In genomic region chr19:3464797-3465235, GRCh38 we compare ENCODE assay signal across 25 cellular contexts. TPM values are rescaled to one million over a fixed set of nuclear protein-coding genes. Genes with fewer than 3 reads are reported as not detected.
DNase-seq lines count a peak whose midpoint lies in the region; ATAC-seq and TF ChIP-seq lines count a peak whose summit lies in the region.
"Had no signal": no experiment of that assay in that cellular context is flagged by ENCODE, and none has a peak within 500 bp of the region (broad histone marks: within the 10 kb centered on the region; RNA-seq: fewer than 3 reads in every experiment).

No MANE protein-coding gene starts in this region.

- no peak for DNase-seq in coronary artery (ENCODE audit: low spot score)
- DNase-seq in left lobe of liver (ENCODE audit: low spot score): no peak
- no peak for DNase-seq in thoracic aorta (ENCODE audit: low spot score)
- DNase-seq in activated CD4-positive, alpha-beta T cell treated with anti-CD3 and anti-CD28 coated beads, Interleukin-2, amount 10 ng/mL, durations not matched to agents 7 days and 5 days: no peak
- no peak for DNase-seq in LoVo (ENCODE audit: low spot score)
- no peak for DNase-seq in HFFc6
- no peak for DNase-seq in midbrain (lab: John Stamatoyannopoulos, UW)
- DNase-seq: activated CD8-positive, alpha-beta T cell treated with anti-CD3 and anti-CD28 coated beads, Interleukin-2, amount 10 ng/mL, durations not matched to agents 7 days and 5 days; Kasumi-1; NCI-H446; nucleus accumbens; PC-3; stimulated activated CD4-positive, alpha-beta T cell treated with anti-CD3 and anti-CD28 coated beads, Interleukin-2, amount 100 ng/mL, for 24 hours had no signal

- H3K4me3 ChIP-seq in HUES6 (ENCODE audit: low read depth, low read length): peak overlapping the region; percentile 46
- no peak overlapping the region for H3K4me3 ChIP-seq in coronary artery
- no peak overlapping the region for H3K4me3 ChIP-seq in thoracic aorta

- H3K4me1 ChIP-seq in HUES6 (ENCODE audit: control insufficient read depth, insufficient read depth, low read length) (peaks cover 2% of the 10 kb centered on the region), thoracic aorta (ENCODE audit: control insufficient read depth in 1 of 2, low read depth in 2 of 2) (peaks cover 32 to 72% of the 10 kb centered on the region in 2 donors)

- H3K4me1 Mint-ChIP-seq in activated CD4-positive, alpha-beta T cell treated with anti-CD3 and anti-CD28 coated beads, Interleukin-2, amount 10 ng/mL, durations not matched to agents 7 days and 5 days: no peaks in the 10 kb centered on the region
- peaks cover 7% of the 10 kb centered on the region for H3K4me1 Mint-ChIP-seq in HFFc6 (ENCODE audit: low read depth)
- H3K4me1 Mint-ChIP-seq: memory B cell had no signal

- H3K36me3 Mint-ChIP-seq in activated CD4-positive, alpha-beta T cell treated with anti-CD3 and anti-CD28 coated beads, Interleukin-2, amount 10 ng/mL, durations not matched to agents 7 days and 5 days (ENCODE audit: low read depth): no peaks in the 10 kb centered on the region
- peaks cover 26% of the 10 kb centered on the region for H3K36me3 Mint-ChIP-seq in HFFc6 (ENCODE audit: low read depth)

- H3K27me3 Mint-ChIP-seq in activated CD4-positive, alpha-beta T cell treated with anti-CD3 and anti-CD28 coated beads, Interleukin-2, amount 10 ng/mL, durations not matched to agents 7 days and 5 days: no peaks in the 10 kb centered on the region
- peaks cover 25% of the 10 kb centered on the region for H3K27me3 Mint-ChIP-seq in HFFc6 (ENCODE audit: insufficient read depth)

- H3K27ac ChIP-seq in HUES6 (ENCODE audit: low read depth, low read length) (no peak overlapping the region), coronary artery (peak overlapping the region; percentile 57 to 86), thoracic aorta (peak overlapping the region; percentile 44 to 64)
- H3K27ac ChIP-seq: HL-60 had no signal

- TF ChIP-seq CTCF in coronary artery (IDR thresholded peaks at IDR 0.05): no peak
- no peak for TF ChIP-seq CTCF in thoracic aorta (IDR thresholded peaks at IDR 0.05)
- TF ChIP-seq CTCF in HFFc6 (IDR thresholded peaks at IDR 0.05): no peak

- peaks cover 2% of the 10 kb centered on the region for H3K9me3 Mint-ChIP-seq in activated CD4-positive, alpha-beta T cell treated with anti-CD3 and anti-CD28 coated beads, Interleukin-2, amount 10 ng/mL, durations not matched to agents 7 days and 5 days
- H3K9me3 Mint-ChIP-seq in HFFc6: peaks cover 12% of the 10 kb centered on the region
- H3K9me3 Mint-ChIP-seq: activated T-helper 2 cell treated with anti-CD3 and anti-CD28 coated beads, Interferon-gamma antibody, Interleukin-2, Interleukin-4, amounts not matched to agents 10 μg/mL and 5 μg/mL and 100 μg/mL, durations not matched to agents 14 hours and 24 hours and 36 hours; type B pancreatic cell had no signal

- POLR2A ChIA-PET in activated CD4-positive, alpha-beta T cell treated with anti-CD3 and anti-CD28 coated beads, Interleukin-2, amount 10 ng/mL, durations not matched to agents 7 days and 5 days (lab: Charles Lee): no interaction called here

- H3K9ac ChIP-seq in HUES6 (ENCODE audit: low read length): no peak overlapping the region

- H3K27me3 ChIP-seq in HUES6 (ENCODE audit: control insufficient read depth, insufficient read depth, low read length) (peaks cover 67% of the 10 kb centered on the region), thoracic aorta (replicated peaks; ENCODE audit: insufficient read depth) (no peaks in the 10 kb centered on the region)

- CTCF ChIA-PET in activated CD4-positive, alpha-beta T cell treated with anti-CD3 and anti-CD28 coated beads, Interleukin-2, amount 10 ng/mL, durations not matched to agents 7 days and 5 days (lab: Charles Lee): interaction anchor here (0.7 kb wide), 2 partner anchors 20 to 30 kb away, joined by 3 read pairs; no protein-coding TSS in a partner anchor

- H3K9me3 ChIP-seq in HUES6 (ENCODE audit: control insufficient read depth, insufficient read depth, low read depth, low read length) (peaks cover 9% of the 10 kb centered on the region), thoracic aorta (no peaks in the 10 kb centered on the region)

- H3K27ac Mint-ChIP-seq in activated CD4-positive, alpha-beta T cell treated with anti-CD3 and anti-CD28 coated beads, Interleukin-2, amount 10 ng/mL, durations not matched to agents 7 days and 5 days: no peak overlapping the region
- no peak overlapping the region; the same call in 1 of the 2 replicates for H3K27ac Mint-ChIP-seq in HFFc6
- H3K27ac Mint-ChIP-seq: activated CD8-positive, alpha-beta T cell treated with anti-CD3 and anti-CD28 coated beads, Interleukin-2, amount 10 ng/mL, durations not matched to agents 7 days and 5 days; activated T-helper 2 cell treated with anti-CD3 and anti-CD28 coated beads, Interferon-gamma antibody, Interleukin-2, Interleukin-4, amounts not matched to agents 10 μg/mL and 5 μg/mL and 100 μg/mL, durations not matched to agents 14 hours and 24 hours and 36 hours; memory B cell; type B pancreatic cell had no signal

- ATAC-seq in left lobe of liver (peak; percentile 12), thoracic aorta (ENCODE audit: insufficient number of reproducible peaks, low FRiP score, low read depth) (no peak)
- ATAC-seq: activated CD8-positive, alpha-beta T cell treated with anti-CD3 and anti-CD28 coated beads, Interleukin-2, amount 10 ng/mL, durations not matched to agents 7 days and 5 days; activated naive CD4-positive, alpha-beta T cell treated with anti-CD3 and anti-CD28 coated beads, Interleukin-2, amount 50 U/mL, for 72 hours; HepG2; PC-3 had no signal

- no peak overlapping the region for H3K4me3 Mint-ChIP-seq in activated CD4-positive, alpha-beta T cell treated with anti-CD3 and anti-CD28 coated beads, Interleukin-2, amount 10 ng/mL, durations not matched to agents 7 days and 5 days
- H3K4me3 Mint-ChIP-seq in HFFc6: no peak overlapping the region
- H3K4me3 Mint-ChIP-seq: activated CD8-positive, alpha-beta T cell treated with anti-CD3 and anti-CD28 coated beads, Interleukin-2, amount 10 ng/mL, durations not matched to agents 7 days and 5 days; memory B cell; type B pancreatic cell had no signal

- H3K36me3 ChIP-seq in HUES6 (ENCODE audit: control insufficient read depth, insufficient read depth, low read length) (no peaks in the 10 kb centered on the region), thoracic aorta (peaks cover 9% of the 10 kb centered on the region)

RNA-seq across cellular contexts. Expression of gene SMIM24, which starts 15.5 kb away (rescaled TPM):
- 10.8 TPM for total RNA-seq in left lobe of liver
- not detected for total RNA-seq in thoracic aorta
- total RNA-seq in activated CD4-positive, alpha-beta T cell treated with anti-CD3 and anti-CD28 coated beads, Interleukin-2, amount 10 ng/mL, durations not matched to agents 7 days and 5 days: under 1 TPM; 0.27 to 0.33 TPM
- total RNA-seq in HFFc6 (2021; fragmentation: NEBNext Ultra II Directional; extraction: Animal tissue kit (Norgen Biotek cat#: 25700)): not detected
- total RNA-seq: dermis microvascular lymphatic vessel endothelial cell, glomerular endothelial cell, myocyte had no signal

RNA-seq across cellular contexts. Expression of gene SMIM44, which starts 18.4 kb away (rescaled TPM):
- total RNA-seq in left lobe of liver (not detected), thoracic aorta (not detected)
- not detected for total RNA-seq in activated CD4-positive, alpha-beta T cell treated with anti-CD3 and anti-CD28 coated beads, Interleukin-2, amount 10 ng/mL, durations not matched to agents 7 days and 5 days
- not detected for total RNA-seq in HFFc6 (2021; fragmentation: NEBNext Ultra II Directional; extraction: Animal tissue kit (Norgen Biotek cat#: 25700))
- total RNA-seq: activated CD8-positive, alpha-beta T cell treated with anti-CD3 and anti-CD28 coated beads, Interleukin-2, amount 10 ng/mL, durations not matched to agents 7 days and 5 days; activated naive CD4-positive, alpha-beta T cell treated with anti-CD3 and anti-CD28 coated beads, Interleukin-2, amount 50 U/mL, for 72 hours; activated T-helper 2 cell treated with anti-CD3 and anti-CD28 coated beads, Interferon-gamma antibody, Interleukin-2, Interleukin-4, amounts not matched to agents 10 μg/mL and 5 μg/mL and 100 μg/mL, durations not matched to agents 14 hours and 24 hours and 36 hours; dermis microvascular lymphatic vessel endothelial cell; glomerular endothelial cell; HepG2; myocyte; PC-3; renal cortical epithelial cell; T-helper 2 cell treated with Interferon-gamma antibody and Interleukin-4, amounts not matched to agents 100 ng/mL and 5 ng/mL, for 36 hours had no signal

RNA-seq across cellular contexts. Expression of gene DOHH, which starts 35.7 kb away (rescaled TPM):
- total RNA-seq in left lobe of liver (5.5 TPM), thoracic aorta (10 to 100 TPM; 22.0 to 24.2 TPM)
- 10 to 100 TPM in 1 of 2 experiments, 1 to 10 TPM in 1; 9.2 to 12.6 TPM for total RNA-seq in activated CD4-positive, alpha-beta T cell treated with anti-CD3 and anti-CD28 coated beads, Interleukin-2, amount 10 ng/mL, durations not matched to agents 7 days and 5 days
- total RNA-seq in HFFc6 (2021; fragmentation: NEBNext Ultra II Directional; extraction: Animal tissue kit (Norgen Biotek cat#: 25700)): 10 to 100 TPM; 14.3 to 20.4 (median 17.0) TPM

RNA-seq across cellular contexts. Expression of gene FZR1, which starts 41.3 kb away (rescaled TPM):
- total RNA-seq in left lobe of liver (27.4 TPM), thoracic aorta (10 to 100 TPM; 29.6 to 33.8 TPM)
- 10 to 100 TPM; 78.6 to 79.3 TPM for total RNA-seq in activated CD4-positive, alpha-beta T cell treated with anti-CD3 and anti-CD28 coated beads, Interleukin-2, amount 10 ng/mL, durations not matched to agents 7 days and 5 days
- total RNA-seq in HFFc6 (2021; fragmentation: NEBNext Ultra II Directional; extraction: Animal tissue kit (Norgen Biotek cat#: 25700)): 10 to 100 TPM; 43.9 to 56.8 (median 46.0) TPM
